ENCODE assay signal across 8 cellular contexts in the genomic region with DNA sequence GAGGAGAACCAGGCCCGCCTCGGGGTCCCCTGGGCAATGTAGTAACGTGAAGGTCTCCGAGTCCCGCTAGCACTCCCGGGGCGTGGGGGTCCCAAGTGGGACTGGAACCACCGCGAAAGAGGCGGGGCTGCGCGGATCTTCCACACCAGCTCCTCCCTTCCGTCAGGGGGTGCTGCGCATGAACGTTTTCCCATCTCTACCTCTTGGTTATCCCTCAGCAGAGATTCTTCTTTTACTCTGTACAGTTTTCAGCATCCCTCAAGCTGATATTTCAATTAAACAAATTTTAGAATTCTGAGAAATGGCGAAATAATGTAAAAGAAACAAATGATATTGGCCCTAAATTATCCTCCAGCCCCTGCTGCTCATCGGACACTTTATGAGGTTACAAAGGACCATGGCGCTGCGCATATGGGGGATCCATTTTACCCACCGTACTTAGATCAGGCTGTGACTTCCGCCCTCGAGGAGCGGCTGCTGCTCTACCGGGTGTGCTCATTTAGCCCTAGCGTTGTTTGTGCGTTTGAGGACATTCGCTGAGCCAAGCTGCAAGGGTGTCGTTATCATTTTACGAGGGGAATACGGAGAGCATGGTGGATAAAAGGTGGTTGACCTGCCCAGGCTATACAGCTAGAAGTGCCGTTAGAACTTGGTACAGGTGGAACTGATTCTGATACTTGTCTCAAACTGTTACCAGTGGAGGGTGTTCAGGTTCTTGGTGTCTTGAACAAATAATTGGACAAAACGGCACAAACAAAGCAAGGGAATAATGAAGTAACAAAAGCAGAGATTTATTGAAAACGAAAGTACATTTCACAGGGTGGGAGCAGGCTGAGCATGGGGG.
DNase-seq lines count a peak whose midpoint lies in the region; ATAC-seq and TF ChIP-seq lines count a peak whose summit lies in the region.

No MANE protein-coding gene starts in this region.

- H3K27me3 Mint-ChIP-seq in progenitor cell of endocrine pancreas: no peaks in the 10 kb centered on the region

- H3K9me3 Mint-ChIP-seq in progenitor cell of endocrine pancreas (ENCODE audit: low read depth): peaks cover 3% of the 10 kb centered on the region

- H3K4me3 Mint-ChIP-seq in progenitor cell of endocrine pancreas (ENCODE audit: low read depth): peak overlapping the region; percentile 86

- DNase-seq in NCI-H128 (lab: John Stamatoyannopoulos, UW; ENCODE audit: unreplicated experiment): peak; percentile 92
- peak; percentile 68 to 88 for DNase-seq in SW 1271 (lab: John Stamatoyannopoulos, UW)
- peak; percentile 88 for DNase-seq in amniotic epithelial cell (ENCODE audit: low read depth)
- peak; percentile 84 for DNase-seq in left ventricle myocardium superior
- DNase-seq in progenitor cell of endocrine pancreas (ENCODE audit: low spot score, unreplicated experiment): peak; percentile 51
- DNase-seq in ureter (ENCODE audit: low spot score): peak; percentile 86

- peaks cover 24% of the 10 kb centered on the region for H3K4me1 Mint-ChIP-seq in progenitor cell of endocrine pancreas (ENCODE audit: low read depth)

- H3K27ac Mint-ChIP-seq in progenitor cell of endocrine pancreas: peak overlapping the region; percentile 98

- TF ChIP-seq CTCF in GM12874 (IDR thresholded peaks at IDR 0.05; ENCODE audit: insufficient read depth, low read depth, low read length) (peak; percentile 35; the same call in 1 of the 2 replicates), progenitor cell of endocrine pancreas (IDR thresholded peaks at IDR 0.05; ENCODE audit: unreplicated experiment) (peak; percentile 61)

- intact Hi-C loops in left ventricle myocardium superior (cut with micrococcal nuclease): no loop called here

- H3K36me3 Mint-ChIP-seq in progenitor cell of endocrine pancreas (ENCODE audit: insufficient read depth): no peaks in the 10 kb centered on the region

- ATAC-seq in HG02678 (IDR thresholded peaks at IDR 0.05; ENCODE audit: unreplicated experiment): peak; percentile 83
- peak; percentile 97 for ATAC-seq in left ventricle myocardium superior

Comparison
In these comparisons a context has a peak if more than half of its experiments do, and no peak if none do; other contexts are left out.
1. Peak in every context shown above with its lines: DNase-seq and ATAC-seq.